Comparison of ENCODE assay signal across 10 cellular contexts in the genomic region with DNA sequence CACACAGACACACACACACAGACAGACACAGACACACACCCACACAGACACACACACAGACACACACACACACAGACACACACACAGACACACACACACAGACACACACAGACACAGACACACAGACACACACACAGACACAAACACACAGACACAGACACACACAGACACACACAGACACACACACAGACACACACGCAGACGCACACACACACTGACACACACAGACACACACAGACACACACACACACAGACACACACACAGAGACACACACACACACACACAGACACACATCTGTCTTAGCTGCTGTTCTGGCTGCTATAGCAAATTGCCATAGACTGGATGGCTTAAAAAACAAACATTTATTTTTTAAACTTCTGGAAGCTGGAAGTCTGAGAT. TPM values are rescaled to one million over a fixed set of nuclear protein-coding genes. Genes with fewer than 3 reads are reported as not detected.
DNase-seq lines count a peak whose midpoint lies in the region; ATAC-seq, FAIRE-seq and TF ChIP-seq lines count a peak whose summit lies in the region.
"Not testable (repeated sequence)": the region's sequence is repeated elsewhere in the genome, so short reads cannot be mapped to it uniquely, and the experiment has no call there.
"Had no signal": no experiment of that assay in that cellular context is flagged by ENCODE, and none has a peak within 500 bp of the region (broad histone marks: within the 10 kb centered on the region; RNA-seq: fewer than 3 reads in every experiment).

No MANE protein-coding gene starts in this region.

- not testable (repeated sequence) for H3K27ac ChIP-seq in CD4-positive, alpha-beta memory T cell (ENCODE audit: low read depth, low read length)
- peak overlapping the region; percentile 83 for H3K27ac ChIP-seq in KOPT-K1 (ENCODE audit: low read depth, low read length, poor library complexity, severe bottlenecking)
- H3K27ac ChIP-seq in colonic mucosa = peak overlapping the region; percentile 49
- peak overlapping the region; percentile 88 to 89 for H3K27ac ChIP-seq in left lung
- H3K27ac ChIP-seq in skin epidermis = peak overlapping the region in 13 of 21 experiments; percentile 24 to 80 (median 68)

- H3K36me3 ChIP-seq in CD4-positive, alpha-beta memory T cell (ENCODE audit: insufficient read depth, low read length); KOPT-K1 (ENCODE audit: insufficient read depth, low read length); colonic mucosa; left lung: not testable (repeated sequence)

- not testable (repeated sequence) for DNase-seq in CD4-positive, alpha-beta memory T cell; activated CD4-positive, alpha-beta T cell treated with anti-CD3 and anti-CD28 coated beads, Interleukin-2, amount 10 ng/mL, durations not matched to agents 7 days and 5 days; colonic mucosa; left lung; naive B cell; urothelium cell line (ENCODE audit: low spot score)

- H3K4me1 Mint-ChIP-seq in CD4-positive, alpha-beta memory T cell = peaks cover 16 to 28% (median 18%) of the 10 kb centered on the region in 4 donors
- peaks cover 38% of the 10 kb centered on the region for H3K4me1 Mint-ChIP-seq in activated CD4-positive, alpha-beta T cell treated with anti-CD3 and anti-CD28 coated beads, Interleukin-2, amount 10 ng/mL, durations not matched to agents 7 days and 5 days
- peaks cover 51 to 76% (median 75%) of the 10 kb centered on the region in 3 donors for H3K4me1 Mint-ChIP-seq in naive B cell

- H3K27me3 ChIP-seq in CD4-positive, alpha-beta memory T cell (ENCODE audit: insufficient read depth, low read length); colonic mucosa; left lung: not testable (repeated sequence)

- not testable (repeated sequence) for H3K9ac ChIP-seq in colonic mucosa (ENCODE audit: low read depth in 2 of 2, low read length in 2 of 2)

- CTCF ChIA-PET in CD4-positive, alpha-beta memory T cell (lab: Charles Lee; ENCODE audit: partially characterized antibody) = interaction anchor here (3.7 kb wide), 1 partner anchor 32 kb away, joined by 21 read pairs; the partner anchor contains the start of gene RASGEF1B
- CTCF ChIA-PET in activated CD4-positive, alpha-beta T cell treated with anti-CD3 and anti-CD28 coated beads, Interleukin-2, amount 10 ng/mL, durations not matched to agents 7 days and 5 days (lab: Charles Lee) = interaction anchor here (0.9 kb wide), 1 partner anchor 147 kb away, joined by 3 read pairs; no protein-coding TSS in a partner anchor

- POLR2A ChIA-PET in CD4-positive, alpha-beta memory T cell (lab: Charles Lee; ENCODE audit: partially characterized antibody) = interaction anchor here (4.5 kb wide), 1 partner anchor 33 kb away, joined by 31 read pairs; the partner anchor contains the start of gene RASGEF1B
- POLR2A ChIA-PET in activated CD4-positive, alpha-beta T cell treated with anti-CD3 and anti-CD28 coated beads, Interleukin-2, amount 10 ng/mL, durations not matched to agents 7 days and 5 days (lab: Charles Lee) = not testable (repeated sequence)

- H3K9me3 Mint-ChIP-seq in CD4-positive, alpha-beta memory T cell; activated CD4-positive, alpha-beta T cell treated with anti-CD3 and anti-CD28 coated beads, Interleukin-2, amount 10 ng/mL, durations not matched to agents 7 days and 5 days; naive B cell: not testable (repeated sequence)

- not testable (repeated sequence) for H3K36me3 Mint-ChIP-seq in CD4-positive, alpha-beta memory T cell; activated CD4-positive, alpha-beta T cell treated with anti-CD3 and anti-CD28 coated beads, Interleukin-2, amount 10 ng/mL, durations not matched to agents 7 days and 5 days (ENCODE audit: low read depth); naive B cell

- TF ChIP-seq CTCF in colonic mucosa (IDR thresholded peaks at IDR 0.05); left lung (IDR thresholded peaks at IDR 0.05): not testable (repeated sequence)

- H3K4me3 ChIP-seq in CD4-positive, alpha-beta memory T cell (ENCODE audit: low read length in 2 of 2); colonic mucosa; left lung; skin epidermis: not testable (repeated sequence)

- peak overlapping the region in 1 of 8 donors; percentile 11 for H3K4me3 Mint-ChIP-seq in CD4-positive, alpha-beta memory T cell
- not testable (repeated sequence) for H3K4me3 Mint-ChIP-seq in activated CD4-positive, alpha-beta T cell treated with anti-CD3 and anti-CD28 coated beads, Interleukin-2, amount 10 ng/mL, durations not matched to agents 7 days and 5 days
- H3K4me3 Mint-ChIP-seq in naive B cell = peak overlapping the region in 1 of 8 donors; percentile 29

- not testable (repeated sequence) for H3K9me3 ChIP-seq in CD4-positive, alpha-beta memory T cell (ENCODE audit: control insufficient read depth in 1 of 2, low read length in 2 of 2); KOPT-K1 (ENCODE audit: insufficient read depth, low read length, poor library complexity, severe bottlenecking); colonic mucosa; left lung

- peak overlapping the region in 4 of 7 donors; percentile 46 to 91 (median 70) for H3K27ac Mint-ChIP-seq in CD4-positive, alpha-beta memory T cell
- peak overlapping the region; percentile 82 for H3K27ac Mint-ChIP-seq in activated CD4-positive, alpha-beta T cell treated with anti-CD3 and anti-CD28 coated beads, Interleukin-2, amount 10 ng/mL, durations not matched to agents 7 days and 5 days
- peak overlapping the region; percentile 52 to 96 (median 90) for H3K27ac Mint-ChIP-seq in naive B cell

- not testable (repeated sequence) for ATAC-seq in left lung; naive B cell (ENCODE audit: low read depth in 2 of 2)

- H3K4me1 ChIP-seq in CD4-positive, alpha-beta memory T cell (ENCODE audit: insufficient read depth, low read length) = peaks cover 20% of the 10 kb centered on the region
- not testable (repeated sequence) for H3K4me1 ChIP-seq in colonic mucosa
- H3K4me1 ChIP-seq in left lung = peaks cover 18 to 47% of the 10 kb centered on the region in 2 donors

- FAIRE-seq in urothelium cell line (lab: Jason Lieb, UNC) = peak; percentile 100

- intact Hi-C loops in CD4-positive, alpha-beta memory T cell (cut with micrococcal nuclease); colonic mucosa (cut with DNase I); left lung (cut with DNase I): not testable (repeated sequence)

- not testable (repeated sequence) for H3K27me3 Mint-ChIP-seq in CD4-positive, alpha-beta memory T cell; activated CD4-positive, alpha-beta T cell treated with anti-CD3 and anti-CD28 coated beads, Interleukin-2, amount 10 ng/mL, durations not matched to agents 7 days and 5 days; naive B cell

RNA-seq across cellular contexts. Expression of gene RASGEF1B, which starts 32.4 kb away (rescaled TPM):
- total RNA-seq in CD4-positive, alpha-beta memory T cell = 1 to 10 TPM; 9.0 to 9.4 TPM
- polyA plus RNA-seq in CD4-positive, alpha-beta memory T cell = 1 to 10 TPM; 2.2 to 4.1 TPM
- total RNA-seq in activated CD4-positive, alpha-beta T cell treated with anti-CD3 and anti-CD28 coated beads, Interleukin-2, amount 10 ng/mL, durations not matched to agents 7 days and 5 days = 1 to 10 TPM; 2.7 TPM
- 10 to 100 TPM in 1 of 2 donors, 1 to 10 TPM in 1; 7.8 to 24.5 TPM for total RNA-seq in colonic mucosa
- total RNA-seq in left lung = 10 to 100 TPM; 24.8 to 34.7 TPM
- polyA plus RNA-seq in naive B cell (ENCODE audit: low read depth in 6 of 6) = 10 to 100 TPM; 43.9 to 75.9 (median 50.0) TPM
- total RNA-seq: G401, RPMI7951 had no signal
